12 cellular contexts compared by ENCODE assay signal in genomic region chr5:143495823-143496275, GRCh38.
DNase-seq lines count a peak whose midpoint lies in the region; ATAC-seq and TF ChIP-seq lines count a peak whose summit lies in the region.
"Had no signal": no experiment of that assay in that cellular context is flagged by ENCODE, and none has a peak within 500 bp of the region (broad histone marks: within the 10 kb centered on the region; RNA-seq: fewer than 3 reads in every experiment).

No MANE protein-coding gene starts in this region.

- POLR2A ChIA-PET in T-cell (lab: Charles Lee): no interaction called here

- no peak for TF ChIP-seq CTCF in foreskin fibroblast (IDR thresholded peaks at IDR 0.05; ENCODE audit: low read depth, low read length)

- intact Hi-C loops in activated CD4-positive, alpha-beta T cell treated with anti-CD3 and anti-CD28 coated beads, Interleukin-2, amount 10 ng/mL, durations not matched to agents 24 days and 14 days (cut with micrococcal nuclease): no loop called here

- H3K27ac Mint-ChIP-seq in activated CD4-positive, alpha-beta T cell treated with anti-CD3 and anti-CD28 coated beads, Interleukin-2, amount 10 ng/mL, durations not matched to agents 24 days and 14 days: no peak overlapping the region
- H3K27ac Mint-ChIP-seq in T-cell: no peak overlapping the region
- H3K27ac Mint-ChIP-seq: T-helper 1 cell treated with Interleukin-12 subunit alpha and Interleukin-12 subunit beta and Interleukin-4 antibody, amounts not matched to agents 30 μg/mL and 1 μg/mL, for 36 hours had no signal

- H3K4me3 Mint-ChIP-seq in activated CD4-positive, alpha-beta T cell treated with anti-CD3 and anti-CD28 coated beads, Interleukin-2, amount 10 ng/mL, durations not matched to agents 24 days and 14 days: no peak overlapping the region
- H3K4me3 Mint-ChIP-seq in T-cell: no peak overlapping the region
- H3K4me3 Mint-ChIP-seq: T-helper 1 cell treated with Interleukin-12 subunit alpha and Interleukin-12 subunit beta and Interleukin-4 antibody, amounts not matched to agents 30 μg/mL and 1 μg/mL, for 36 hours had no signal

- no peaks in the 10 kb centered on the region for H3K36me3 ChIP-seq in SK-N-MC (ENCODE audit: insufficient read depth, low read length)
- H3K36me3 ChIP-seq in stomach smooth muscle (ENCODE audit: control insufficient read depth in 2 of 2, insufficient read depth in 2 of 2, low read length in 2 of 2): no peaks in the 10 kb centered on the region

- no peaks in the 10 kb centered on the region for H3K9me3 ChIP-seq in SK-N-MC (ENCODE audit: low read depth, low read length)
- no peaks in the 10 kb centered on the region for H3K9me3 ChIP-seq in stomach smooth muscle (ENCODE audit: control insufficient read depth in 2 of 2, low read length in 2 of 2)

- H3K27me3 ChIP-seq in stomach smooth muscle (ENCODE audit: control insufficient read depth in 1 of 2, insufficient read depth in 2 of 2, low read length in 2 of 2): no peaks in the 10 kb centered on the region

- peaks cover 13% of the 10 kb centered on the region for H3K9me3 Mint-ChIP-seq in activated CD4-positive, alpha-beta T cell treated with anti-CD3 and anti-CD28 coated beads, Interleukin-2, amount 10 ng/mL, durations not matched to agents 24 days and 14 days
- peaks cover 0 to 6% (median 0%) of the 10 kb centered on the region in 3 donors for H3K9me3 Mint-ChIP-seq in T-cell
- H3K9me3 Mint-ChIP-seq: T-helper 1 cell treated with Interleukin-12 subunit alpha and Interleukin-12 subunit beta and Interleukin-4 antibody, amounts not matched to agents 30 μg/mL and 1 μg/mL, for 36 hours had no signal

- CTCF ChIA-PET in T-cell (lab: Charles Lee): interaction anchor here in 1 of 2 donors (0.6 kb wide), 1 partner anchor 229 kb away, joined by 3 read pairs; no protein-coding TSS in a partner anchor

- H3K9ac ChIP-seq in SK-N-MC (ENCODE audit: insufficient read length) (no peak overlapping the region), stomach smooth muscle (ENCODE audit: low read length in 2 of 2) (no peak overlapping the region)

- H3K4me3 ChIP-seq in SK-N-MC (peak overlapping the region; percentile 71), foreskin fibroblast (ENCODE audit: low read depth in 1 of 2, low read length in 2 of 2) (no peak overlapping the region), stomach smooth muscle (ENCODE audit: low read length in 2 of 2) (peak overlapping the region; percentile 15 to 23)
- H3K4me3 ChIP-seq: skin epidermis had no signal

- H3K27ac ChIP-seq in SK-N-MC (peak overlapping the region; percentile 94), stomach smooth muscle (ENCODE audit: low read length) (no peak overlapping the region)
- H3K27ac ChIP-seq: 22Rv1 had no signal

- no peaks in the 10 kb centered on the region for H3K4me1 Mint-ChIP-seq in activated CD4-positive, alpha-beta T cell treated with anti-CD3 and anti-CD28 coated beads, Interleukin-2, amount 10 ng/mL, durations not matched to agents 24 days and 14 days
- H3K4me1 Mint-ChIP-seq in T-cell: no peaks in the 10 kb centered on the region

- no peaks in the 10 kb centered on the region for H3K27me3 Mint-ChIP-seq in activated CD4-positive, alpha-beta T cell treated with anti-CD3 and anti-CD28 coated beads, Interleukin-2, amount 10 ng/mL, durations not matched to agents 24 days and 14 days
- peaks cover 0 to 6% of the 10 kb centered on the region in 2 donors for H3K27me3 Mint-ChIP-seq in T-cell

- DNase-seq in DMS79 treated with DMSO at 0.1 percent for 48 hours (lab: John Stamatoyannopoulos, UW) (peak; percentile 43), DMS79 (lab: John Stamatoyannopoulos, UW) (no peak), SK-N-MC (ENCODE audit: low read depth, low spot score) (peak; percentile 83), foreskin fibroblast (peak; percentile 62 to 81), T-cell (no peak)
- DNase-seq in activated CD4-positive, alpha-beta T cell treated with anti-CD3 and anti-CD28 coated beads, Interleukin-2, amount 10 ng/mL, durations not matched to agents 24 days and 14 days: no peak
- DNase-seq: activated gamma-delta T cell treated with Interleukin-2 at 50 U/mL for 16 hours had no signal

- peaks cover 15% of the 10 kb centered on the region for H3K4me1 ChIP-seq in stomach smooth muscle (ENCODE audit: control insufficient read depth, insufficient read depth, low read length)

- no peak for ATAC-seq in GM19467 (IDR thresholded peaks at IDR 0.05; ENCODE audit: unreplicated experiment)
- ATAC-seq in T-cell (replicated peaks in 1 of 4): no peak

- no peaks in the 10 kb centered on the region for H3K36me3 Mint-ChIP-seq in activated CD4-positive, alpha-beta T cell treated with anti-CD3 and anti-CD28 coated beads, Interleukin-2, amount 10 ng/mL, durations not matched to agents 24 days and 14 days (ENCODE audit: low read depth)
- H3K36me3 Mint-ChIP-seq in T-cell: no peaks in the 10 kb centered on the region

Comparison
In these comparisons a context has a peak if more than half of its experiments do, and no peak if none do; other contexts are left out.
1. DNase-seq: peak in DMS79 treated with DMSO at 0.1 percent for 48 hours (single experiment), SK-N-MC (single experiment) and foreskin fibroblast (2 of 2); none in DMS79 (single experiment), activated CD4-positive, alpha-beta T cell treated with anti-CD3 and anti-CD28 coated beads, Interleukin-2, amount 10 ng/mL, durations not matched to agents 24 days and 14 days (single experiment) and T-cell (0 of 34).
2. H3K4me3 ChIP-seq: peak in SK-N-MC (single experiment) and stomach smooth muscle (2 of 2); none in foreskin fibroblast (0 of 2).